ENCODE assay signal across 8 cellular contexts in the genomic region with DNA sequence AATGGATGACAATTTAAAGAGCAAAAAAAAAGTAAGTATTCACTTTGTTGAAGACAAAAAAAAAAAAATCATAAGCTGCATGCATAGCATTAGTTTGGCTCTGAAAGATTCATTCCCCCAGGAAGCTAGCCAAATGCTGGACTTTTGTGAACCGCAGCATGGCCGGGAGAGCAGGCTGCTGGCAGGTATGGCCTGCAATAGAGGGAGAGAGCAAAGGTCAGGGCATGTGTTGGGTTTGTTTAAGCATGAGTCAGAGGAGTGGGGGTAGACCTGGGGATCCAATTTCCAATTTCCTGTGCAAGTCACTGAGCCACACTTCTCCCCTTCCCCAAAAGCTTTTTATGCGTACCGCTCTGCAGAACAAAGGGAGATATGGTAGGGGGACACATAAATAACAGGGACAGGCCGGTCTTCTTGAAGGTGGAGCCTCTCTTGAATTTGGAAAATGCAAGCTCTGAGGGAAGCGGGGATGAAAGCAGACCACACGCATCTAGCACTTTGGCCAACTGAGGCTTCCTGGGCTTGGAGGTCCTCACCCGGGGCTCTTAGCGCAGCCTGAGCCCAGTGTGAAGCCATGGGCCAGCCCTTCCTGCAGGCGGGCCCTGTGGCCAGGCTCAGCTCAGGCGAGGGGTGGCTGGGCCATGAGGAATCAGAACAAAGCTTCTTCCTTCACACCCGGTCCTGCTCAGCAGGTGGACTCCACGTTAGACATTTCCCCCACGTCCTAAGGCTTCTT.
DNase-seq lines count a peak whose midpoint lies in the region; ATAC-seq and TF ChIP-seq lines count a peak whose summit lies in the region.

No MANE protein-coding gene starts in this region.

- ATAC-seq in HG03460 (IDR thresholded peaks at IDR 0.05; ENCODE audit: unreplicated experiment) (no peak), GM18502 (IDR thresholded peaks at IDR 0.05; ENCODE audit: poor library complexity, unreplicated experiment) (no peak), HG02840 (IDR thresholded peaks at IDR 0.05; ENCODE audit: low FRiP score, unreplicated experiment) (no peak)

- no peak overlapping the region for H3K4me3 ChIP-seq in adrenal gland
- no peak overlapping the region for H3K4me3 ChIP-seq in liver (ENCODE audit: low read depth in 1 of 3, low read length in 3 of 3)

- WGBS in adrenal gland, 4 donors = 76 to 89% (median 78%) methylated on average over 8 to 14 of the region's 14 CpGs
- WGBS in liver = 35% methylated on average over 14 of the region's 14 CpGs

- no peaks in the 10 kb centered on the region for H3K9me3 ChIP-seq in adrenal gland (replicated peaks in 1 of 3)
- H3K9me3 ChIP-seq in liver (ENCODE audit: control insufficient read depth in 4 of 4, low read length in 3 of 4) = no peaks in the 10 kb centered on the region

- TF ChIP-seq RAD21 in liver (IDR thresholded peaks at IDR 0.05) = peak; percentile 69 to 76

- DNase-seq in DMS53 (lab: John Stamatoyannopoulos, UW) (peak; percentile 99), M059J (ENCODE audit: low read depth) (peak; percentile 98), adrenal gland (peak in 6 of 7 donors; percentile 64 to 80 (median 68)), NCI-H345 treated with DMSO at 0.1 percent for 48 hours (lab: John Stamatoyannopoulos, UW; ENCODE audit: unreplicated experiment) (no peak)

- H3K27me3 ChIP-seq in adrenal gland (no peaks in the 10 kb centered on the region), liver (ENCODE audit: control insufficient read depth in 4 of 4, insufficient read depth in 4 of 4, low read length in 3 of 4) (no peaks in the 10 kb centered on the region)

- H3K27ac ChIP-seq in adrenal gland (peak overlapping the region in 4 of 5 donors; percentile 54 to 75 (median 72)), liver (ENCODE audit: low read depth in 1 of 2, low read length in 2 of 2) (peak overlapping the region; percentile 95)

- H3K4me1 ChIP-seq in adrenal gland (replicated peaks in 1 of 2) (peaks cover 45 to 71% of the 10 kb centered on the region in 2 donors), liver (ENCODE audit: control insufficient read depth in 4 of 4, insufficient read depth in 4 of 4, low read length in 3 of 4) (peaks cover 29 to 71% (median 54%) of the 10 kb centered on the region in 4 donors)

- no peak for TF ChIP-seq POLR2A in adrenal gland (IDR thresholded peaks at IDR 0.05)

- peak overlapping the region; percentile 76 for H3K9ac ChIP-seq in liver (ENCODE audit: low read depth in 1 of 2, low read length in 2 of 2)

- TF ChIP-seq CTCF in adrenal gland (IDR thresholded peaks at IDR 0.05) = no peak
- no peak for TF ChIP-seq CTCF in liver (IDR thresholded peaks at IDR 0.05; ENCODE audit: low read depth, low read length, missing input control)

- intact Hi-C loops in adrenal gland (cut with DNase I) = no loop called here

- no peaks in the 10 kb centered on the region for H3K36me3 ChIP-seq in adrenal gland (replicated peaks in 1 of 2)
- H3K36me3 ChIP-seq in liver (ENCODE audit: control insufficient read depth in 4 of 4, insufficient read depth in 3 of 4, low read depth in 1 of 4, low read length in 3 of 4) = no peaks in the 10 kb centered on the region

TF ChIP-seq in liver, 16 proteins besides CTCF, POLR2A, EP300 and RAD21:
- TF ChIP-seq HNF4G (IDR thresholded peaks at IDR 0.05) (peak; percentile 90), RXRA (IDR thresholded peaks at IDR 0.05) (peak; percentile 98), MAX (IDR thresholded peaks at IDR 0.05) (peak; percentile 90), FOXA1 (IDR thresholded peaks at IDR 0.05) (peak; percentile 50), ATF3 (IDR thresholded peaks at IDR 0.05) (peak; percentile 98), FOXA2 (IDR thresholded peaks at IDR 0.05) (peak; percentile 53), NR2F2 (IDR thresholded peaks at IDR 0.05) (peak; percentile 81), GABPA (IDR thresholded peaks at IDR 0.05 in 1 of 2, conservative IDR thresholded peaks at IDR 0.05 in 1 of 2) (peak in 1 of 2 donors; percentile 59), EGR1 (IDR thresholded peaks at IDR 0.05; ENCODE audit: low read depth in 2 of 2) (peak; percentile 15 to 82), HNF4A (conservative IDR thresholded peaks at IDR 0.05) (peak; percentile 91 to 94), JUND (IDR thresholded peaks at IDR 0.05) (peak; percentile 99), SP1 (IDR thresholded peaks at IDR 0.05) (peak; percentile 94), ZBTB33 (IDR thresholded peaks at IDR 0.05) (peak; percentile 75), TAF1 (conservative IDR thresholded peaks at IDR 0.05) (no peak), YY1 (IDR thresholded peaks at IDR 0.05) (peak; percentile 83)
- TF ChIP-seq, protein P1, sequence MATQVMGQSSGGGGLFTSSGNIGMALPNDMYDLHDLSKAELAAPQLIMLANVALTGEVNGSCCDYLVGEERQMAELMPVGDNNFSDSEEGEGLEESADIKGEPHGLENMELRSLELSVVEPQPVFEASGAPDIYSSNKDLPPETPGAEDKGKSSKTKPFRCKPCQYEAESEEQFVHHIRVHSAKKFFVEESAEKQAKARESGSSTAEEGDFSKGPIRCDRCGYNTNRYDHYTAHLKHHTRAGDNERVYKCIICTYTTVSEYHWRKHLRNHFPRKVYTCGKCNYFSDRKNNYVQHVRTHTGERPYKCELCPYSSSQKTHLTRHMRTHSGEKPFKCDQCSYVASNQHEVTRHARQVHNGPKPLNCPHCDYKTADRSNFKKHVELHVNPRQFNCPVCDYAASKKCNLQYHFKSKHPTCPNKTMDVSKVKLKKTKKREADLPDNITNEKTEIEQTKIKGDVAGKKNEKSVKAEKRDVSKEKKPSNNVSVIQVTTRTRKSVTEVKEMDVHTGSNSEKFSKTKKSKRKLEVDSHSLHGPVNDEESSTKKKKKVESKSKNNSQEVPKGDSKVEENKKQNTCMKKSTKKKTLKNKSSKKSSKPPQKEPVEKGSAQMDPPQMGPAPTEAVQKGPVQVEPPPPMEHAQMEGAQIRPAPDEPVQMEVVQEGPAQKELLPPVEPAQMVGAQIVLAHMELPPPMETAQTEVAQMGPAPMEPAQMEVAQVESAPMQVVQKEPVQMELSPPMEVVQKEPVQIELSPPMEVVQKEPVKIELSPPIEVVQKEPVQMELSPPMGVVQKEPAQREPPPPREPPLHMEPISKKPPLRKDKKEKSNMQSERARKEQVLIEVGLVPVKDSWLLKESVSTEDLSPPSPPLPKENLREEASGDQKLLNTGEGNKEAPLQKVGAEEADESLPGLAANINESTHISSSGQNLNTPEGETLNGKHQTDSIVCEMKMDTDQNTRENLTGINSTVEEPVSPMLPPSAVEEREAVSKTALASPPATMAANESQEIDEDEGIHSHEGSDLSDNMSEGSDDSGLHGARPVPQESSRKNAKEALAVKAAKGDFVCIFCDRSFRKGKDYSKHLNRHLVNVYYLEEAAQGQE (IDR thresholded peaks at IDR 0.05) = peak; percentile 83
